Comparison of ENCODE assay signal across 14 cellular contexts in the genomic region with DNA sequence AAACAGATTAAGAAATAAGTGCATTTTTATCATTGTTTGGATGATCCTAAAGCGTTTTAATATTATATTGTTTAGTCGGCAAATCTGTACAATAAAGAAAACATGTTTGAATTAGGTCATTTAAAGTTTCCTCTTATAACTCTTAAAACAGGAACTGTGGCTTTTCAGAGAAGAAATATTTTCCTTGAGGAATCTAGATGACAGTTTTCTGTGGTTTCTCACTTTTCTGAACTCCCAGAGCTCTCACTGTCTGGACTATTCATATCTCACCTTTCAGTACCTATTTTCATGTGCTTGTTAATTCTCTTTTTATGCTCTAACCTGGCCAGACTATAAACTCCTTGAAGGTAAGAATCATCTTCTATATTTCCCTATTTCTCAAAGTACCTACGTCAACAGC.
"Had no signal": no experiment of that assay in that cellular context is flagged by ENCODE, and none has a peak within 500 bp of the region (broad histone marks: within the 10 kb centered on the region; RNA-seq: fewer than 3 reads in every experiment).

No MANE protein-coding gene starts in this region.

- ATAC-seq: esophagus mucosa; mucosa of descending colon; naive thymus-derived CD8-positive, alpha-beta T cell; upper lobe of right lung had no signal

- H3K27ac ChIP-seq: right atrium auricular region, upper lobe of right lung had no signal

- H3K9me3 ChIP-seq: adrenal gland, mucosa of descending colon, right atrium auricular region, upper lobe of right lung had no signal

- H3K27ac Mint-ChIP-seq: T-helper 1 cell treated with Interleukin-12 subunit alpha and Interleukin-12 subunit beta and Interleukin-4 antibody, amounts not matched to agents 30 μg/mL and 1 μg/mL, for 36 hours had no signal

- DNase-seq: activated CD4-positive, alpha-beta T cell treated with anti-CD3 and anti-CD28 coated beads, Interleukin-2, amount 50 U/mL, for 1 hour; activated naive CD4-positive, alpha-beta T cell treated with anti-CD3 and anti-CD28 coated beads, Interleukin-2, amount 50 U/mL, for 16 hours; adrenal gland; central memory CD4-positive, alpha-beta T cell; left colon; mucosa of descending colon; naive thymus-derived CD8-positive, alpha-beta T cell; stimulated activated naive CD4-positive, alpha-beta T cell; upper lobe of right lung had no signal

- H3K4me1 ChIP-seq: right atrium auricular region had no signal

- H3K4me3 ChIP-seq: adrenal gland, mucosa of descending colon, right atrium auricular region, upper lobe of right lung had no signal

- H3K36me3 Mint-ChIP-seq: naive thymus-derived CD8-positive, alpha-beta T cell had no signal

- H3K27me3 ChIP-seq: adrenal gland, right atrium auricular region, upper lobe of right lung had no signal

- H3K9me3 Mint-ChIP-seq: naive thymus-derived CD8-positive, alpha-beta T cell; T-helper 1 cell treated with Interleukin-12 subunit alpha and Interleukin-12 subunit beta and Interleukin-4 antibody, amounts not matched to agents 30 μg/mL and 1 μg/mL, for 36 hours had no signal

- H3K36me3 ChIP-seq: adrenal gland, right atrium auricular region, upper lobe of right lung had no signal

- H3K4me3 Mint-ChIP-seq: T-helper 1 cell treated with Interleukin-12 subunit alpha and Interleukin-12 subunit beta and Interleukin-4 antibody, amounts not matched to agents 30 μg/mL and 1 μg/mL, for 36 hours had no signal

- FAIRE-seq: endometrium, TTC549 had no signal
